8 cellular contexts compared by ENCODE assay signal in the genomic region with DNA sequence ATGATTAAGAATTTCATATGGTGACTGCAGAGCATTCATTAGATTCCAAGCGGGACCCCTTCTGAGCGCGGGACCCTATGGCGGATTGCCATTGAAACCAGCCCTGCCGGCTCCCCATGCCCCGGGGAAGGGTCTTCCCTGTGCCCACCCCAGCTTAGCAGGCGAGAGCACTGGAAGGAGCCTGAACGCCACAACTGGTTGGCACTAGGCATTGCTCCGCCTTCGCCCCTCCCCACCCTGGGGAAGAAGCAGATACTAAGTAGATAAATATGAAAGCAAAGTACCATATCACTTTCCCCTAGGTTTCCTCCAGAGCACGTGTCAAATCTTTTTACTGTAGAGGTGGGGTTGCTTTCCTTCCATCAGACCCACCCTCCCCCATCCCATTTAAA.
DNase-seq lines count a peak whose midpoint lies in the region; TF ChIP-seq lines count a peak whose summit lies in the region.

No MANE protein-coding gene starts in this region.

- H3K27ac Mint-ChIP-seq in HFFc6, result no peak overlapping the region
- no peak overlapping the region for H3K27ac Mint-ChIP-seq in activated CD4-positive, alpha-beta T cell treated with anti-CD3 and anti-CD28 coated beads, Interleukin-2, amount 10 ng/mL, durations not matched to agents 24 days and 14 days

- H3K27me3 Mint-ChIP-seq in HFFc6 (ENCODE audit: insufficient read depth), result peaks cover 8% of the 10 kb centered on the region
- peaks cover 40% of the 10 kb centered on the region for H3K27me3 Mint-ChIP-seq in activated CD4-positive, alpha-beta T cell treated with anti-CD3 and anti-CD28 coated beads, Interleukin-2, amount 10 ng/mL, durations not matched to agents 24 days and 14 days

- peak overlapping the region; percentile 84; the same call in 1 of the 2 replicates for H3K4me3 Mint-ChIP-seq in HFFc6
- H3K4me3 Mint-ChIP-seq in activated CD4-positive, alpha-beta T cell treated with anti-CD3 and anti-CD28 coated beads, Interleukin-2, amount 10 ng/mL, durations not matched to agents 24 days and 14 days, result no peak overlapping the region

- peaks cover 8% of the 10 kb centered on the region for H3K4me1 Mint-ChIP-seq in HFFc6 (ENCODE audit: low read depth)
- H3K4me1 Mint-ChIP-seq in activated CD4-positive, alpha-beta T cell treated with anti-CD3 and anti-CD28 coated beads, Interleukin-2, amount 10 ng/mL, durations not matched to agents 24 days and 14 days, result peaks cover 2% of the 10 kb centered on the region

- H3K4me3 ChIP-seq in WI38 (ENCODE audit: low read depth, low read length) (peak overlapping the region; percentile 41), iPS DF 6.9 (ENCODE audit: low read length) (peak overlapping the region; percentile 54; the same call in 1 of the 2 replicates), skeletal muscle satellite cell (ENCODE audit: low read length) (peak overlapping the region; percentile 77)

- H3K36me3 Mint-ChIP-seq in HFFc6 (ENCODE audit: low read depth), result no peaks in the 10 kb centered on the region
- no peaks in the 10 kb centered on the region for H3K36me3 Mint-ChIP-seq in activated CD4-positive, alpha-beta T cell treated with anti-CD3 and anti-CD28 coated beads, Interleukin-2, amount 10 ng/mL, durations not matched to agents 24 days and 14 days (ENCODE audit: low read depth)

- TF ChIP-seq CTCF in HFFc6 (IDR thresholded peaks at IDR 0.05) (no peak), WI38 (IDR thresholded peaks at IDR 0.05; ENCODE audit: low read depth, low read length) (no peak), GM13976 (IDR thresholded peaks at IDR 0.05; ENCODE audit: borderline replicate concordance, control extremely low read depth, extremely low read depth, insufficient read depth, missing control alignments) (no peak)

- peaks cover 2% of the 10 kb centered on the region for H3K4me1 ChIP-seq in iPS DF 6.9 (ENCODE audit: control insufficient read depth, insufficient read depth, low read length)
- H3K4me1 ChIP-seq in skeletal muscle satellite cell (ENCODE audit: control insufficient read depth, insufficient read depth, low read length), result peaks cover 17% of the 10 kb centered on the region

- H3K27ac ChIP-seq in iPS DF 6.9 (ENCODE audit: low read length), result no peak overlapping the region

- H3K27me3 ChIP-seq in iPS DF 6.9 (ENCODE audit: control insufficient read depth, insufficient read depth, low read length) (peaks cover 9% of the 10 kb centered on the region; the same call in 1 of the 2 replicates), skeletal muscle satellite cell (ENCODE audit: control insufficient read depth, insufficient read depth, low read length) (no peaks in the 10 kb centered on the region)

- no CpG with 5 or more reads among the region's 11 CpGs for WGBS in iPS DF 6.9 (ENCODE audit: insufficient coverage, insufficient read length)

- intact Hi-C loops in activated CD4-positive, alpha-beta T cell treated with anti-CD3 and anti-CD28 coated beads, Interleukin-2, amount 10 ng/mL, durations not matched to agents 24 days and 14 days (cut with micrococcal nuclease), result no loop called here

- H3K9me3 Mint-ChIP-seq in HFFc6, result no peaks in the 10 kb centered on the region
- no peaks in the 10 kb centered on the region for H3K9me3 Mint-ChIP-seq in activated CD4-positive, alpha-beta T cell treated with anti-CD3 and anti-CD28 coated beads, Interleukin-2, amount 10 ng/mL, durations not matched to agents 24 days and 14 days

- H3K36me3 ChIP-seq in iPS DF 6.9 (ENCODE audit: control insufficient read depth, insufficient read depth, low read length), result no peaks in the 10 kb centered on the region
- no peaks in the 10 kb centered on the region for H3K36me3 ChIP-seq in skeletal muscle satellite cell (ENCODE audit: insufficient read depth, low read length)

- DNase-seq in HFFc6 (no peak), iPS DF 6.9 (ENCODE audit: low read depth, low spot score) (no peak), activated gamma-delta T cell treated with Interleukin-2 at 50 U/mL for 16 hours (no peak), GM13976 (ENCODE audit: low spot score) (no peak)
- no peak for DNase-seq in activated CD4-positive, alpha-beta T cell treated with anti-CD3 and anti-CD28 coated beads, Interleukin-2, amount 10 ng/mL, durations not matched to agents 24 days and 14 days
- DNase-seq in activated CD8-positive, alpha-beta memory T cell treated with anti-CD3 and anti-CD28 coated beads, Interleukin-2, amount 50 U/mL, for 48 hours, result no peak

- in situ Hi-C loops in GM13976 (cut with MboI; ENCODE audit: low sequenced_read_pairs, unreplicated experiment), result no loop called here

- no peaks in the 10 kb centered on the region for H3K9me3 ChIP-seq in iPS DF 6.9 (ENCODE audit: control insufficient read depth, insufficient read depth, low read length)
- H3K9me3 ChIP-seq in skeletal muscle satellite cell (replicated peaks; ENCODE audit: low read length), result no peaks in the 10 kb centered on the region

- H3K4me2 ChIP-seq in skeletal muscle satellite cell (ENCODE audit: low read length), result peak overlapping the region; percentile 91

- peak overlapping the region; percentile 71 for H3K9ac ChIP-seq in skeletal muscle satellite cell (ENCODE audit: low read depth, low read length)
